Comparison of ENCODE assay signal across 15 cellular contexts in the genomic region with DNA sequence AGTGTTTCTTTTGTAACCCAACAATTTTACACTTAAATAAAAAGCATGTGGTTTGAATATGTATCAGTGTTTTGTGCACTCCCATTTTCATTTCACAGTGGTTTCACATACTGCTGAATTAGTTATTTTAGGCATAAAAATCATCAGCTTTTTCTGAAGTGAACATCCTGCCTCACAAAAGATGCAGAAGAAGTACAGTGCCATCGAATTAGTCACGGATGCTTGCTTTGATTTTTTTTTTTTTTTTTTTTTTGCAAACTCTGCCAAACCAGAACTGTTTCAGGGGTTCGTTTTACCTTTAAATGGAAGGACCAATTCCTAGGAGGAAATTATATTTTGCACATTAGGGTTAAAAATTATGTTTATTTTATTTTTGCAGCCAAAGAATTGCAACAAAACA.
DNase-seq lines count a peak whose midpoint lies in the region; ATAC-seq and TF ChIP-seq lines count a peak whose summit lies in the region.
"Had no signal": no experiment of that assay in that cellular context is flagged by ENCODE, and none has a peak within 500 bp of the region (broad histone marks: within the 10 kb centered on the region; RNA-seq: fewer than 3 reads in every experiment).

No MANE protein-coding gene starts in this region.

- peaks cover 0 to 2% of the 10 kb centered on the region in 2 experiments; a peak in 2 of 4 replicates for H3K4me1 ChIP-seq in SK-N-SH (ENCODE audit: control insufficient read depth in 1 of 2, insufficient read depth in 2 of 2, low read depth in 1 of 2, low read length in 1 of 2)

- no peaks in the 10 kb centered on the region for H3K9me3 ChIP-seq in SK-N-SH
- H3K9me3 ChIP-seq: A549, MG63 had no signal

- TF ChIP-seq CTCF in SK-N-SH (IDR thresholded peaks at IDR 0.05), result no peak
- no peak for TF ChIP-seq CTCF in astrocyte of the spinal cord (IDR thresholded peaks at IDR 0.05; ENCODE audit: low read depth, low read length)

- H3K27me3 ChIP-seq in SK-N-SH (ENCODE audit: insufficient read depth), result no peaks in the 10 kb centered on the region
- H3K27me3 ChIP-seq: MG63 had no signal

- H3K4me2 ChIP-seq in SK-N-SH, result no peak overlapping the region
- H3K4me2 ChIP-seq: A549, PC-9 had no signal

- ATAC-seq in SK-N-SH treated with all-trans-retinoic acid at 6 μM for 48 hours (no peak), HG03135 (IDR thresholded peaks at IDR 0.05; ENCODE audit: unreplicated experiment) (no peak), HG03378 (IDR thresholded peaks at IDR 0.05; ENCODE audit: unreplicated experiment) (no peak), Right ventricle myocardium superior (ENCODE audit: poor library complexity) (no peak)
- ATAC-seq: A549 had no signal

- in situ Hi-C loops in astrocyte of the spinal cord (cut with HindIII; ENCODE audit: low sequenced_read_pairs), result no loop called here

- POLR2A ChIA-PET in SK-N-SH (lab: Yijun Ruan, JAX), result no interaction called here

- H3K4me3 ChIP-seq in SK-N-SH (ENCODE audit: low read depth in 2 of 2, low read length in 1 of 2) (no peak overlapping the region), astrocyte of the spinal cord (ENCODE audit: low read depth, low read length) (no peak overlapping the region)
- H3K4me3 ChIP-seq: A549, MG63, PC-9 had no signal

- CTCF ChIA-PET in SK-N-SH (lab: Yijun Ruan, JAX), result interaction anchor here (0.6 to 3.7 kb wide), 6 partner anchors 9 to 540 kb away, joined by 3 to 23 read pairs (median 3); no protein-coding TSS in a partner anchor

- WGBS in SK-N-SH (ENCODE audit: low lambda C conversion rate), result 14% methylated on average over 3 of the region's 3 CpGs

- H2AFZ ChIP-seq in SK-N-SH (ENCODE audit: low read depth), result no peak overlapping the region
- H2AFZ ChIP-seq: PC-9 had no signal

- H3K27ac ChIP-seq in SK-N-SH (ENCODE audit: low read depth in 2 of 2, low read length in 1 of 2), result no peak overlapping the region
- H3K27ac ChIP-seq: A549, C4-2B, PC-9, RWPE1 had no signal

- no peaks in the 10 kb centered on the region for H4K20me1 ChIP-seq in SK-N-SH (ENCODE audit: insufficient read depth)

- intact Hi-C loops in Right ventricle myocardium superior (cut with DNase I), result no loop called here

- no peaks in the 10 kb centered on the region for H3K9me2 ChIP-seq in SK-N-SH

- no peak for TF ChIP-seq EP300 in SK-N-SH (IDR thresholded peaks at IDR 0.05; ENCODE audit: borderline replicate concordance in 1 of 2, low read depth in 1 of 2, low read length in 1 of 2)

- no peak for TF ChIP-seq RAD21 in SK-N-SH (IDR thresholded peaks at IDR 0.05; ENCODE audit: low read length)

- H3K36me3 ChIP-seq in SK-N-SH (replicated peaks in 1 of 2; ENCODE audit: control insufficient read depth in 1 of 2, insufficient read depth in 2 of 2, low read length in 1 of 2), result no peaks in the 10 kb centered on the region
- H3K36me3 ChIP-seq: MG63 had no signal

- H3K9ac ChIP-seq in SK-N-SH, result no peak overlapping the region

- DNase-seq in SK-N-SH (peak; percentile 8), NCI-H146 treated with DMSO at 0.1 percent for 48 hours (lab: John Stamatoyannopoulos, UW; ENCODE audit: unreplicated experiment) (peak; percentile 68), astrocyte of the spinal cord (ENCODE audit: low read depth, low spot score) (peak; percentile 18), C1 segment of cervical spinal cord (lab: John Stamatoyannopoulos, UW) (no peak), Right ventricle myocardium superior (no peak)
- DNase-seq: Kasumi-1, MG63, NCI-H187 treated with DMSO at 0.1 percent for 48 hours, PC-9 had no signal

- no peaks in the 10 kb centered on the region for H3K79me2 ChIP-seq in SK-N-SH (ENCODE audit: insufficient read depth)

- H3F3A ChIP-seq in SK-N-SH (replicated peaks; ENCODE audit: insufficient read depth), result no peaks in the 10 kb centered on the region

TF ChIP-seq in SK-N-SH, 30 proteins besides CTCF, POLR2A, EP300 and RAD21:
- TF ChIP-seq TCF12 (IDR thresholded peaks at IDR 0.05) (no peak), RXRA (IDR thresholded peaks at IDR 0.05; ENCODE audit: borderline replicate concordance, low read depth) (no peak), GABPA (IDR thresholded peaks at IDR 0.05; ENCODE audit: low read depth) (no peak), JUND (IDR thresholded peaks at IDR 0.05) (no peak), TEAD4 (IDR thresholded peaks at IDR 0.05; ENCODE audit: borderline replicate concordance, insufficient read depth) (no peak), NFIC (IDR thresholded peaks at IDR 0.05; ENCODE audit: borderline replicate concordance) (no peak)
- TF ChIP-seq, protein P1, sequence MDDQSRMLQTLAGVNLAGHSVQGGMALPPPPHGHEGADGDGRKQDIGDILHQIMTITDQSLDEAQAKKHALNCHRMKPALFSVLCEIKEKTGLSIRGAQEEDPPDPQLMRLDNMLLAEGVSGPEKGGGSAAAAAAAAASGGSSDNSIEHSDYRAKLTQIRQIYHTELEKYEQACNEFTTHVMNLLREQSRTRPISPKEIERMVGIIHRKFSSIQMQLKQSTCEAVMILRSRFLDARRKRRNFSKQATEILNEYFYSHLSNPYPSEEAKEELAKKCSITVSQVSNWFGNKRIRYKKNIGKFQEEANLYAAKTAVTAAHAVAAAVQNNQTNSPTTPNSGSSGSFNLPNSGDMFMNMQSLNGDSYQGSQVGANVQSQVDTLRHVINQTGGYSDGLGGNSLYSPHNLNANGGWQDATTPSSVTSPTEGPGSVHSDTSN (IDR thresholded peaks at IDR 0.05), result no peak
- TF ChIP-seq, protein P2, sequence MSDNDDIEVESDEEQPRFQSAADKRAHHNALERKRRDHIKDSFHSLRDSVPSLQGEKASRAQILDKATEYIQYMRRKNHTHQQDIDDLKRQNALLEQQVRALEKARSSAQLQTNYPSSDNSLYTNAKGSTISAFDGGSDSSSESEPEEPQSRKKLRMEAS (IDR thresholded peaks at IDR 0.05; ENCODE audit: low read depth), result no peak
- TF ChIP-seq, protein P3, sequence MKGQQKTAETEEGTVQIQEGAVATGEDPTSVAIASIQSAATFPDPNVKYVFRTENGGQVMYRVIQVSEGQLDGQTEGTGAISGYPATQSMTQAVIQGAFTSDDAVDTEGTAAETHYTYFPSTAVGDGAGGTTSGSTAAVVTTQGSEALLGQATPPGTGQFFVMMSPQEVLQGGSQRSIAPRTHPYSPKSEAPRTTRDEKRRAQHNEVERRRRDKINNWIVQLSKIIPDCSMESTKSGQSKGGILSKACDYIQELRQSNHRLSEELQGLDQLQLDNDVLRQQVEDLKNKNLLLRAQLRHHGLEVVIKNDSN (IDR thresholded peaks at IDR 0.05; ENCODE audit: borderline replicate concordance, low read depth), result no peak
TF ChIP-seq in SK-N-SH: peak in this region for 0.

TF ChIP-seq in SK-N-SH treated with all-trans-retinoic acid at 6 μM for 48 hours, 23 proteins besides CTCF, POLR2A, EP300 and RAD21:
- no peak for TF ChIP-seq PPARA (CRISPR knock-in tag; IDR thresholded peaks at IDR 0.05; ENCODE audit: borderline replicate concordance)
- TF ChIP-seq, protein P4, sequence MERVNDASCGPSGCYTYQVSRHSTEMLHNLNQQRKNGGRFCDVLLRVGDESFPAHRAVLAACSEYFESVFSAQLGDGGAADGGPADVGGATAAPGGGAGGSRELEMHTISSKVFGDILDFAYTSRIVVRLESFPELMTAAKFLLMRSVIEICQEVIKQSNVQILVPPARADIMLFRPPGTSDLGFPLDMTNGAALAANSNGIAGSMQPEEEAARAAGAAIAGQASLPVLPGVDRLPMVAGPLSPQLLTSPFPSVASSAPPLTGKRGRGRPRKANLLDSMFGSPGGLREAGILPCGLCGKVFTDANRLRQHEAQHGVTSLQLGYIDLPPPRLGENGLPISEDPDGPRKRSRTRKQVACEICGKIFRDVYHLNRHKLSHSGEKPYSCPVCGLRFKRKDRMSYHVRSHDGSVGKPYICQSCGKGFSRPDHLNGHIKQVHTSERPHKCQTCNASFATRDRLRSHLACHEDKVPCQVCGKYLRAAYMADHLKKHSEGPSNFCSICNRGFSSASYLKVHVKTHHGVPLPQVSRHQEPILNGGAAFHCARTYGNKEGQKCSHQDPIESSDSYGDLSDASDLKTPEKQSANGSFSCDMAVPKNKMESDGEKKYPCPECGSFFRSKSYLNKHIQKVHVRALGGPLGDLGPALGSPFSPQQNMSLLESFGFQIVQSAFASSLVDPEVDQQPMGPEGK (CRISPR knock-in tag; IDR thresholded peaks at IDR 0.05; ENCODE audit: borderline replicate concordance), result no peak
- no peak for TF ChIP-seq ZFP3 (CRISPR knock-in tag; IDR thresholded peaks at IDR 0.05)
- TF ChIP-seq SNAI2 (CRISPR knock-in tag; IDR thresholded peaks at IDR 0.05), result no peak
- TF ChIP-seq, protein P5, sequence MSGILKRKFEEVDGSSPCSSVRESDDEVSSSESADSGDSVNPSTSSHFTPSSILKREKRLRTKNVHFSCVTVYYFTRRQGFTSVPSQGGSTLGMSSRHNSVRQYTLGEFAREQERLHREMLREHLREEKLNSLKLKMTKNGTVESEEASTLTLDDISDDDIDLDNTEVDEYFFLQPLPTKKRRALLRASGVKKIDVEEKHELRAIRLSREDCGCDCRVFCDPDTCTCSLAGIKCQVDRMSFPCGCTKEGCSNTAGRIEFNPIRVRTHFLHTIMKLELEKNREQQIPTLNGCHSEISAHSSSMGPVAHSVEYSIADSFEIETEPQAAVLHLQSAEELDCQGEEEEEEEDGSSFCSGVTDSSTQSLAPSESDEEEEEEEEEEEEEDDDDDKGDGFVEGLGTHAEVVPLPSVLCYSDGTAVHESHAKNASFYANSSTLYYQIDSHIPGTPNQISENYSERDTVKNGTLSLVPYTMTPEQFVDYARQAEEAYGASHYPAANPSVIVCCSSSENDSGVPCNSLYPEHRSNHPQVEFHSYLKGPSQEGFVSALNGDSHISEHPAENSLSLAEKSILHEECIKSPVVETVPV (CRISPR knock-in tag; IDR thresholded peaks at IDR 0.05), result no peak
- TF ChIP-seq ZC3H10 (CRISPR knock-in tag; IDR thresholded peaks at IDR 0.05), result no peak
- TF ChIP-seq ZFP30 (CRISPR knock-in tag; IDR thresholded peaks at IDR 0.05), result no peak
- TF ChIP-seq OSR1 (CRISPR knock-in tag; IDR thresholded peaks at IDR 0.05), result no peak
- TF ChIP-seq ESRRG (CRISPR knock-in tag; IDR thresholded peaks at IDR 0.05), result no peak
- no peak for TF ChIP-seq ZNF8 (CRISPR knock-in tag; IDR thresholded peaks at IDR 0.05)
- no peak for TF ChIP-seq TCF4 (CRISPR knock-in tag; IDR thresholded peaks at IDR 0.05; ENCODE audit: borderline replicate concordance)
- TF ChIP-seq ZNF70 (CRISPR knock-in tag; IDR thresholded peaks at IDR 0.05), result no peak
- no peak for TF ChIP-seq BACH2 (CRISPR knock-in tag; IDR thresholded peaks at IDR 0.05; ENCODE audit: borderline replicate concordance)
- no peak for TF ChIP-seq ARNTL (CRISPR knock-in tag; IDR thresholded peaks at IDR 0.05; ENCODE audit: borderline replicate concordance, low read depth)
- no peak for TF ChIP-seq RARB (CRISPR knock-in tag; IDR thresholded peaks at IDR 0.05)
TF ChIP-seq in SK-N-SH treated with all-trans-retinoic acid at 6 μM for 48 hours: peak in this region for 0.

Comparison
In these comparisons a context has a peak if more than half of its experiments do, and no peak if none do; other contexts are left out.
1. DNase-seq: peak in SK-N-SH (single experiment), NCI-H146 treated with DMSO at 0.1 percent for 48 hours (single experiment) and astrocyte of the spinal cord (single experiment); none in C1 segment of cervical spinal cord (0 of 14) and Right ventricle myocardium superior (single experiment).